Comparison of ENCODE assay signal across 11 cellular contexts in the genomic region with DNA sequence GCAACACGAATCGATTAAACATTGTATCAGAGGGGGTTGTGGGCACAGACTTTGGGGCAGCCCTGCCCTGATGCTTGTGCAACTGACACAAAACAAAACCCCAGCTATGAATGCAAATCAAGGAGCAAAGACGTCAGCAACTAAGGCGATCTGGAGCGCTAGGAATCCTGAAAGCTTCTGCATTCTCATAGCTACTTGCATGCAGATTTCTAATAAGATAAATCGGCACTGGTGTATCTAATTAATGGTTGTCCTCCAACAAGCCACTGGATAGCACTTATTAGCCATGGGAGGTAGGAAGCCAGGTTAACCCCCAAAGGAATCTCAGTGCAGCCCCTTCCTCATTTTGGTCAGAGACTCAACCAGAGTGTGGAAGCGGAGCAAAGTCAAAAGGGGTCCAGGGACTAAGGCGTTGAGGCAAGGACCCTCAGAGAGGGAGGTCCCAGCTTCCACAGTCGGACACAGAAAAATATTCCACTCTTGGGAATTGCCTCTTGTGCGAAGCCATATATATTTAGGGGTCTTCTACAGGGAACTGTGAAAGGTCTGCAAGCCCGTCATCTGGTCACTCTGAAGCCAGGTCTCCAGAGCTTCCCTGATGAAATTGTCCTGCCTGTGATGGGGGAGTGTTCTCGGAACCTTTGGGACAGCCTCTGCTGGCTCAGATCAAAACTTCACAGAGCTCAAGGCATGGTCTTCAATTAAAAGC.
A peak's percentile ranks its signal among the peaks of the same experiment; 100 is the strongest.
DNase-seq lines count a peak whose midpoint lies in the region; TF ChIP-seq lines count a peak whose summit lies in the region.
"Had no signal": no experiment of that assay in that cellular context is flagged by ENCODE, and none has a peak within 500 bp of the region (broad histone marks: within the 10 kb centered on the region; RNA-seq: fewer than 3 reads in every experiment).

No MANE protein-coding gene starts in this region.

- peaks cover 49% of the 10 kb centered on the region for H3K27me3 Mint-ChIP-seq in activated CD4-positive, alpha-beta T cell treated with anti-CD3 and anti-CD28 coated beads, Interleukin-2, amount 10 ng/mL, durations not matched to agents 24 days and 14 days
- peaks cover 79% of the 10 kb centered on the region for H3K27me3 Mint-ChIP-seq in activated naive CD4-positive, alpha-beta T cell treated with anti-CD3 and anti-CD28 coated beads, Interleukin-2, amount 10 ng/mL, durations not matched to agents 7 days and 5 days

- H3K9me3 ChIP-seq in mesodermal cell (ENCODE audit: control insufficient read depth, low read length) (no peaks in the 10 kb centered on the region), transverse colon (no peaks in the 10 kb centered on the region)

- peaks cover 52% of the 10 kb centered on the region for H3K27me3 ChIP-seq in transverse colon

- DNase-seq in activated CD4-positive, alpha-beta T cell treated with anti-CD3 and anti-CD28 coated beads, Interleukin-2, amount 10 ng/mL, durations not matched to agents 24 days and 14 days: peak; percentile 35
- no peak for DNase-seq in activated CD4-positive, alpha-beta T cell treated with anti-CD3 and anti-CD28 coated beads for 1 hour
- DNase-seq in cerebellar cortex (ENCODE audit: low spot score): peak; percentile 57
- DNase-seq in transverse colon: no peak
- no peak for DNase-seq in 8988T
- DNase-seq in CD1c-positive myeloid dendritic cell (ENCODE audit: extremely low spot score): no peak
- DNase-seq in activated naive CD4-positive, alpha-beta T cell treated with anti-CD3 and anti-CD28 coated beads, Interleukin-2, amount 10 ng/mL, durations not matched to agents 7 days and 5 days: no peak
- DNase-seq: stimulated activated CD4-positive, alpha-beta T cell treated with anti-CD3 and anti-CD28 coated beads, Interleukin-15, amount 100 ng/mL, for 24 hours; T-helper 1 cell had no signal

- intact Hi-C loops in activated CD4-positive, alpha-beta T cell treated with anti-CD3 and anti-CD28 coated beads, Interleukin-2, amount 10 ng/mL, durations not matched to agents 24 days and 14 days (cut with micrococcal nuclease): loop anchor here (5.0 kb wide), 2 partner anchors 161 to 344 kb away; a partner anchor contains a TSS
- intact Hi-C loops in transverse colon (cut with DNase I; ENCODE audit: low total_unique reads): loop anchor here (2.0 kb wide), 1 partner anchor 130 kb away; no protein-coding TSS in a partner anchor

- no peaks in the 10 kb centered on the region for H3K36me3 ChIP-seq in mesodermal cell (ENCODE audit: control insufficient read depth, insufficient read depth, low read length)
- no peaks in the 10 kb centered on the region for H3K36me3 ChIP-seq in transverse colon

- TF ChIP-seq EP300 in transverse colon (IDR thresholded peaks at IDR 0.05; ENCODE audit: low read depth): peak; percentile 68

- TF ChIP-seq CTCF in transverse colon (IDR thresholded peaks at IDR 0.05): no peak

- in situ Hi-C loops in transverse colon (cut with MboI; ENCODE audit: low pct_ligation_motif_present in 1 of 4, low pct_unique_long_range_greater_than_20kb in 1 of 4, low sequenced_read_pairs in 3 of 4): no loop called here

- no peak overlapping the region for H3K27ac Mint-ChIP-seq in activated CD4-positive, alpha-beta T cell treated with anti-CD3 and anti-CD28 coated beads, Interleukin-2, amount 10 ng/mL, durations not matched to agents 24 days and 14 days
- H3K27ac Mint-ChIP-seq in activated naive CD4-positive, alpha-beta T cell treated with anti-CD3 and anti-CD28 coated beads, Interleukin-2, amount 10 ng/mL, durations not matched to agents 7 days and 5 days: no peak overlapping the region
- H3K27ac Mint-ChIP-seq: activated T-helper 2 cell treated with anti-CD3 and anti-CD28 coated beads, Interferon-gamma antibody, Interleukin-2, Interleukin-4, amounts not matched to agents 10 μg/mL and 5 μg/mL and 100 μg/mL, durations not matched to agents 14 hours and 24 hours and 36 hours had no signal

- no peak overlapping the region for H3K4me3 Mint-ChIP-seq in activated CD4-positive, alpha-beta T cell treated with anti-CD3 and anti-CD28 coated beads, Interleukin-2, amount 10 ng/mL, durations not matched to agents 24 days and 14 days
- no peak overlapping the region for H3K4me3 Mint-ChIP-seq in activated naive CD4-positive, alpha-beta T cell treated with anti-CD3 and anti-CD28 coated beads, Interleukin-2, amount 10 ng/mL, durations not matched to agents 7 days and 5 days

- no peaks in the 10 kb centered on the region for H3K4me1 Mint-ChIP-seq in activated CD4-positive, alpha-beta T cell treated with anti-CD3 and anti-CD28 coated beads, Interleukin-2, amount 10 ng/mL, durations not matched to agents 24 days and 14 days
- no peaks in the 10 kb centered on the region for H3K4me1 Mint-ChIP-seq in activated naive CD4-positive, alpha-beta T cell treated with anti-CD3 and anti-CD28 coated beads, Interleukin-2, amount 10 ng/mL, durations not matched to agents 7 days and 5 days

- H3K9me3 Mint-ChIP-seq in activated CD4-positive, alpha-beta T cell treated with anti-CD3 and anti-CD28 coated beads, Interleukin-2, amount 10 ng/mL, durations not matched to agents 24 days and 14 days: no peaks in the 10 kb centered on the region
- no peaks in the 10 kb centered on the region for H3K9me3 Mint-ChIP-seq in activated naive CD4-positive, alpha-beta T cell treated with anti-CD3 and anti-CD28 coated beads, Interleukin-2, amount 10 ng/mL, durations not matched to agents 7 days and 5 days
- H3K9me3 Mint-ChIP-seq: activated T-helper 2 cell treated with anti-CD3 and anti-CD28 coated beads, Interferon-gamma antibody, Interleukin-2, Interleukin-4, amounts not matched to agents 10 μg/mL and 5 μg/mL and 100 μg/mL, durations not matched to agents 14 hours and 24 hours and 36 hours had no signal

- H3K27ac ChIP-seq in mesodermal cell (ENCODE audit: low read depth, low read length, severe bottlenecking) (peak overlapping the region; percentile 82), transverse colon (peak overlapping the region; percentile 72 to 89 (median 77))

- no peaks in the 10 kb centered on the region for H3K36me3 Mint-ChIP-seq in activated CD4-positive, alpha-beta T cell treated with anti-CD3 and anti-CD28 coated beads, Interleukin-2, amount 10 ng/mL, durations not matched to agents 24 days and 14 days (ENCODE audit: low read depth)
- peaks cover 4% of the 10 kb centered on the region for H3K36me3 Mint-ChIP-seq in activated naive CD4-positive, alpha-beta T cell treated with anti-CD3 and anti-CD28 coated beads, Interleukin-2, amount 10 ng/mL, durations not matched to agents 7 days and 5 days

- 23 to 28% methylated on average over 7 to 9 of the region's 12 CpGs for WGBS in mesodermal cell (ENCODE audit: insufficient coverage in 2 of 2), 2 experiments
- 15 to 20% methylated on average over 8 to 12 of the region's 12 CpGs for WGBS in transverse colon (ENCODE audit: low coverage in 1 of 2), 2 donors

- H3K4me1 ChIP-seq in mesodermal cell (ENCODE audit: control insufficient read depth, insufficient read depth, low read length, poor library complexity, severe bottlenecking) (peaks cover 11% of the 10 kb centered on the region), transverse colon (peaks cover 10 to 24% (median 18%) of the 10 kb centered on the region in 4 donors)

- CTCF ChIA-PET in activated naive CD4-positive, alpha-beta T cell treated with anti-CD3 and anti-CD28 coated beads, Interleukin-2, amount 10 ng/mL, durations not matched to agents 7 days and 5 days (lab: Charles Lee): no interaction called here

- H3K4me3 ChIP-seq in mesodermal cell (ENCODE audit: extremely low read depth, insufficient read depth, low read length, poor library complexity, severe bottlenecking): peak overlapping the region; percentile 6
- peak overlapping the region in 3 of 4 donors; percentile 15 to 34 (median 24) for H3K4me3 ChIP-seq in transverse colon

- no peak for TF ChIP-seq POLR2A in transverse colon (IDR thresholded peaks at IDR 0.05)

Comparison
In these comparisons a context has a peak if more than half of its experiments do, and no peak if none do; other contexts are left out.
1. DNase-seq: peak in activated CD4-positive, alpha-beta T cell treated with anti-CD3 and anti-CD28 coated beads, Interleukin-2, amount 10 ng/mL, durations not matched to agents 24 days and 14 days (single experiment) and cerebellar cortex (single experiment); none in activated CD4-positive, alpha-beta T cell treated with anti-CD3 and anti-CD28 coated beads for 1 hour (single experiment), transverse colon (single experiment), 8988T (single experiment), CD1c-positive myeloid dendritic cell (single experiment) and activated naive CD4-positive, alpha-beta T cell treated with anti-CD3 and anti-CD28 coated beads, Interleukin-2, amount 10 ng/mL, durations not matched to agents 7 days and 5 days (single experiment).